18 cellular contexts compared by ENCODE assay signal in genomic region chr2:182606728-182607681, GRCh38.
DNase-seq lines count a peak whose midpoint lies in the region; ATAC-seq and TF ChIP-seq lines count a peak whose summit lies in the region.
"Had no signal": no experiment of that assay in that cellular context is flagged by ENCODE, and none has a peak within 500 bp of the region (broad histone marks: within the 10 kb centered on the region; RNA-seq: fewer than 3 reads in every experiment).

No MANE protein-coding gene starts in this region.

- H3K4me3 ChIP-seq in osteoblast (ENCODE audit: insufficient read depth, low read length) = no peak overlapping the region
- H3K4me3 ChIP-seq in smooth muscle cell = no peak overlapping the region
- H3K4me3 ChIP-seq: right lobe of liver, SJSA1, upper lobe of right lung had no signal

- H4K20me1 ChIP-seq in osteoblast (ENCODE audit: insufficient read depth, low read length) (no peaks in the 10 kb centered on the region), smooth muscle cell (ENCODE audit: low read depth) (no peaks in the 10 kb centered on the region)

- H3K79me2 ChIP-seq in osteoblast (ENCODE audit: insufficient read depth, low read length) = no peaks in the 10 kb centered on the region
- no peaks in the 10 kb centered on the region for H3K79me2 ChIP-seq in smooth muscle cell (ENCODE audit: low read depth)

- H3K4me2 ChIP-seq in osteoblast (ENCODE audit: insufficient read depth, low read length) (no peak overlapping the region), smooth muscle cell (no peak overlapping the region)

- no peaks in the 10 kb centered on the region for H3K9me3 ChIP-seq in osteoblast (ENCODE audit: low read depth, low read length)
- H3K9me3 ChIP-seq in smooth muscle cell (replicated peaks; ENCODE audit: low read depth) = no peaks in the 10 kb centered on the region
- H3K9me3 ChIP-seq: right lobe of liver, SJSA1, upper lobe of right lung had no signal

- H3K9ac ChIP-seq in smooth muscle cell (ENCODE audit: low read depth) = no peak overlapping the region

- H3K36me3 ChIP-seq in osteoblast (ENCODE audit: insufficient read depth, low read length) (no peaks in the 10 kb centered on the region), smooth muscle cell (ENCODE audit: low read depth) (no peaks in the 10 kb centered on the region)
- H3K36me3 ChIP-seq: right lobe of liver, SJSA1, upper lobe of right lung had no signal

- ATAC-seq in GM19372 (IDR thresholded peaks at IDR 0.05; ENCODE audit: low read depth, unreplicated experiment) = peak; percentile 65
- ATAC-seq in HG02852 (IDR thresholded peaks at IDR 0.05; ENCODE audit: unreplicated experiment) = peak; percentile 72
- ATAC-seq in HG03571 (IDR thresholded peaks at IDR 0.05; ENCODE audit: unreplicated experiment) = peak; percentile 68
- no peak for ATAC-seq in GM21723 (IDR thresholded peaks at IDR 0.05; ENCODE audit: unreplicated experiment)
- ATAC-seq: right lobe of liver, upper lobe of right lung had no signal

- H2AFZ ChIP-seq in osteoblast (ENCODE audit: low read length) = peak overlapping the region; percentile 22
- no peak overlapping the region for H2AFZ ChIP-seq in smooth muscle cell (ENCODE audit: low read depth)

- no peaks in the 10 kb centered on the region for H3F3A ChIP-seq in smooth muscle cell (ENCODE audit: low read depth)

- 91% methylated on average over 8 of the region's 8 CpGs for WGBS in smooth muscle cell (ENCODE audit: low lambda C conversion rate)

- H3K27me3 ChIP-seq in osteoblast (ENCODE audit: insufficient read depth, low read length) (no peaks in the 10 kb centered on the region), smooth muscle cell (ENCODE audit: low read depth) (no peaks in the 10 kb centered on the region)
- H3K27me3 ChIP-seq: right lobe of liver, SJSA1, upper lobe of right lung had no signal

- H3K27ac ChIP-seq in osteoblast (ENCODE audit: low read depth, low read length) = no peak overlapping the region
- no peak overlapping the region for H3K27ac ChIP-seq in smooth muscle cell (ENCODE audit: low read depth)
- H3K27ac ChIP-seq: right lobe of liver, SJSA1, upper lobe of right lung had no signal

- H3K4me1 ChIP-seq in osteoblast (ENCODE audit: insufficient read depth, low read length) (no peaks in the 10 kb centered on the region), smooth muscle cell (ENCODE audit: low read depth) (no peaks in the 10 kb centered on the region)
- H3K4me1 ChIP-seq: right lobe of liver, SJSA1, upper lobe of right lung had no signal

- TF ChIP-seq CTCF in osteoblast (IDR thresholded peaks at IDR 0.05; ENCODE audit: extremely low read depth, low read depth, low read length) (no peak), smooth muscle cell (IDR thresholded peaks at IDR 0.05; ENCODE audit: borderline replicate concordance, insufficient read depth, poor library complexity, severe bottlenecking) (no peak)

- DNase-seq in osteoblast (ENCODE audit: insufficient read length, low spot score, missing footprints) (no peak), smooth muscle cell (lab: John Stamatoyannopoulos, UW; ENCODE audit: unreplicated experiment) (no peak), hippocampal formation (lab: John Stamatoyannopoulos, UW) (no peak)
- no peak for DNase-seq in NK-92 treated with Interleukin-12 subunit alpha and Interleukin-12 subunit beta, amount 100 ng/mL, for 24 hours (lab: John Stamatoyannopoulos, UW)
- DNase-seq: activated CD4-positive, alpha-beta T cell treated with anti-CD3 and anti-CD28 coated beads, Interleukin-2, amount 50 U/mL, for 48 hours; amygdala; C1 segment of cervical spinal cord; DMS79; head of caudate nucleus; NCI-H2081 treated with DMSO at 0.1 percent for 48 hours; right lobe of liver; stimulated activated naive B cell treated with anti-CD40 and anti-IgM and Interleukin-4, amounts not matched to agents 10 μg/mL and 1 μg/mL and 100 μg/mL, for 72 hours; upper lobe of right lung had no signal
